Comparison of ENCODE assay signal across 27 cellular contexts in genomic region chr2:188406414-188406813, GRCh38.
"Had no signal": no experiment of that assay in that cellular context is flagged by ENCODE, and none has a peak within 500 bp of the region (broad histone marks: within the 10 kb centered on the region; RNA-seq: fewer than 3 reads in every experiment).

No MANE protein-coding gene starts in this region.

- H3K27ac ChIP-seq: hepatocyte, left ventricle myocardium inferior, neural progenitor cell, neutrophil, ovary, right atrium auricular region, skin epidermis, tibial nerve, uterus had no signal

- H3K27me3 ChIP-seq: hepatocyte, neural progenitor cell, neutrophil, ovary, right atrium auricular region, tibial nerve, uterus had no signal

- H3K9me3 ChIP-seq: neutrophil, ovary had no signal

- DNase-seq: left ventricle myocardium inferior; mesendoderm; naive B cell; natural killer cell; nephron progenitor cell; occipital lobe; ovary; stimulated activated CD4-positive, alpha-beta T cell treated with anti-CD3 and anti-CD28 coated beads, Interleukin-12 subunit alpha, Interleukin-12 subunit beta, amount 100 ng/mL, for 4 hours; stimulated activated CD4-positive, alpha-beta T cell treated with anti-CD3 and anti-CD28 coated beads, Interleukin-15, amount 100 ng/mL, for 24 hours; stimulated activated CD4-positive, alpha-beta T cell treated with anti-CD3 and anti-CD28 coated beads, Interleukin-2, amount 100 ng/mL, for 24 hours; stimulated activated CD4-positive, alpha-beta T cell treated with anti-CD3 and anti-CD28 coated beads, Interleukin-4, amount 100 ng/mL, for 1 hour; stimulated activated naive CD4-positive, alpha-beta T cell treated with Interleukin-2 at 50 U/mL for 16 hours; stimulated activated naive CD8-positive, alpha-beta T cell treated with anti-CD3 and anti-CD28 coated beads, Interleukin-15, amount 100 ng/mL, for 72 hours; substantia nigra; uterus had no signal

- H3K9ac ChIP-seq: neural progenitor cell had no signal

- FAIRE-seq: keratinocyte had no signal

- H3K27me3 Mint-ChIP-seq: naive B cell; progenitor cell of endocrine pancreas; stimulated activated naive CD8-positive, alpha-beta T cell treated with anti-CD3 and anti-CD28 coated beads, Interleukin-15, amount 100 ng/mL, for 72 hours; type B pancreatic cell had no signal

- H3K4me1 ChIP-seq: left ventricle myocardium inferior, neural progenitor cell, right atrium auricular region, tibial nerve, uterus had no signal

- H3K4me3 ChIP-seq: hepatocyte, left ventricle myocardium inferior, lung, neural progenitor cell, ovary, right atrium auricular region, skin epidermis, tibial nerve, uterus had no signal

- H3K4me2 ChIP-seq: hepatocyte, neural progenitor cell had no signal

- ATAC-seq: natural killer cell; sciatic nerve; stimulated activated naive CD8-positive, alpha-beta T cell treated with anti-CD3 and anti-CD28 coated beads, Interleukin-15, amount 100 ng/mL, for 72 hours had no signal

- H2AFZ ChIP-seq: hepatocyte, neural progenitor cell had no signal

- H3K36me3 ChIP-seq: left ventricle myocardium inferior, neutrophil, ovary, right atrium auricular region, uterus had no signal

- H3K27ac Mint-ChIP-seq: mesothelial cell of epicardium; naive B cell; natural killer cell; nephron progenitor cell; neural progenitor cell; progenitor cell of endocrine pancreas; stimulated activated naive CD8-positive, alpha-beta T cell treated with anti-CD3 and anti-CD28 coated beads, Interleukin-15, amount 100 ng/mL, for 72 hours; type B pancreatic cell had no signal

- H3K4me1 Mint-ChIP-seq: mesothelial cell of epicardium; naive B cell; natural killer cell; nephron progenitor cell; neural progenitor cell; stimulated activated naive CD8-positive, alpha-beta T cell treated with anti-CD3 and anti-CD28 coated beads, Interleukin-15, amount 100 ng/mL, for 72 hours had no signal

- H3K4me3 Mint-ChIP-seq: mesothelial cell of epicardium; naive B cell; natural killer cell; nephron progenitor cell; neural progenitor cell; stimulated activated naive CD8-positive, alpha-beta T cell treated with anti-CD3 and anti-CD28 coated beads, Interleukin-15, amount 100 ng/mL, for 72 hours; type B pancreatic cell had no signal
